In genomic region chr12:3073438-3074255, GRCh38 we compare ENCODE assay signal across 8 cellular contexts. TPM values are rescaled to one million over a fixed set of nuclear protein-coding genes. Genes with fewer than 3 reads are reported as not detected.
A peak's percentile ranks its signal among the peaks of the same experiment; 100 is the strongest.
DNase-seq lines count a peak whose midpoint lies in the region; ATAC-seq and TF ChIP-seq lines count a peak whose summit lies in the region.
"Had no signal": no experiment of that assay in that cellular context is flagged by ENCODE, and none has a peak within 500 bp of the region (broad histone marks: within the 10 kb centered on the region; RNA-seq: fewer than 3 reads in every experiment).

No MANE protein-coding gene starts in this region.

- no peaks in the 10 kb centered on the region for H3K36me3 Mint-ChIP-seq in activated T-helper 17 cell treated with anti-CD3 and anti-CD28 coated beads, Interleukin-2, amount 50 U/mL, for 72 hours (ENCODE audit: low read depth)

- H3K4me1 ChIP-seq in KMS-11 (ENCODE audit: low read depth, poor library complexity, severe bottlenecking) (peaks cover 15% of the 10 kb centered on the region), neuronal stem cell (ENCODE audit: control insufficient read depth in 2 of 2, insufficient read depth in 1 of 2, low read depth in 1 of 2, low read length in 2 of 2) (peaks cover 3 to 8% of the 10 kb centered on the region in 2 donors)

- no peak overlapping the region for H2AK5ac ChIP-seq in neuronal stem cell (ENCODE audit: low read depth, low read length)

- no peak overlapping the region for H4K91ac ChIP-seq in neuronal stem cell (ENCODE audit: low read depth, low read length, poor library complexity)

- peaks cover 2% of the 10 kb centered on the region for H3K79me1 ChIP-seq in neuronal stem cell (ENCODE audit: low read depth, low read length)

- no peak overlapping the region for H3K18ac ChIP-seq in neuronal stem cell (ENCODE audit: low read length)

- H3K27me3 Mint-ChIP-seq in activated T-helper 17 cell treated with anti-CD3 and anti-CD28 coated beads, Interleukin-2, amount 50 U/mL, for 72 hours, result peaks cover 4% of the 10 kb centered on the region

- H3K23ac ChIP-seq in neuronal stem cell (ENCODE audit: low read depth, low read length, poor library complexity), result no peak overlapping the region

- H3K4me3 Mint-ChIP-seq in activated T-helper 17 cell treated with anti-CD3 and anti-CD28 coated beads, Interleukin-2, amount 50 U/mL, for 72 hours, result no peak overlapping the region
- H3K4me3 Mint-ChIP-seq: stimulated activated naive CD8-positive, alpha-beta T cell treated with anti-CD3 and anti-CD28 coated beads, Interleukin-15, Interleukin-2, amounts not matched to agents 100 ng/mL and 50 ng/mL, for 24 hours had no signal

- H3K9me3 Mint-ChIP-seq in activated T-helper 17 cell treated with anti-CD3 and anti-CD28 coated beads, Interleukin-2, amount 50 U/mL, for 72 hours, result no peaks in the 10 kb centered on the region
- H3K9me3 Mint-ChIP-seq: stimulated activated naive CD8-positive, alpha-beta T cell treated with anti-CD3 and anti-CD28 coated beads, Interleukin-15, Interleukin-2, amounts not matched to agents 100 ng/mL and 50 ng/mL, for 24 hours had no signal

- H3K27ac Mint-ChIP-seq in activated T-helper 17 cell treated with anti-CD3 and anti-CD28 coated beads, Interleukin-2, amount 50 U/mL, for 72 hours, result no peak overlapping the region
- H3K27ac Mint-ChIP-seq: stimulated activated naive CD8-positive, alpha-beta T cell treated with anti-CD3 and anti-CD28 coated beads, Interleukin-15, Interleukin-2, amounts not matched to agents 100 ng/mL and 50 ng/mL, for 24 hours had no signal

- H3K4me2 ChIP-seq in KMS-11 (no peak overlapping the region), neuronal stem cell (ENCODE audit: insufficient read depth, low read length, poor library complexity, severe bottlenecking) (no peak overlapping the region)

- H2AFZ ChIP-seq in KMS-11 (ENCODE audit: low read depth) (peak overlapping the region; percentile 78; the same call in 1 of the 2 replicates), neuronal stem cell (ENCODE audit: low read length) (no peak overlapping the region)

- H3K9ac ChIP-seq in KMS-11, result no peak overlapping the region
- H3K9ac ChIP-seq in neuronal stem cell (ENCODE audit: low read depth, low read length, poor library complexity), result no peak overlapping the region

- H3K4me3 ChIP-seq in KMS-11 (IDR thresholded peaks at IDR 0.05; ENCODE audit: insufficient read depth, low read depth, low read length) (no peak overlapping the region), fibroblast of villous mesenchyme (ENCODE audit: low read depth, low read length) (no peak overlapping the region), neuronal stem cell (ENCODE audit: low read length in 2 of 2) (no peak overlapping the region)

- no peak overlapping the region for H2BK120ac ChIP-seq in neuronal stem cell (ENCODE audit: low read depth, low read length)

- peak; percentile 96 for TF ChIP-seq CTCF in GM12874 (IDR thresholded peaks at IDR 0.05; ENCODE audit: insufficient read depth, low read depth, low read length)
- TF ChIP-seq CTCF in KMS-11 (conservative IDR thresholded peaks at IDR 0.05; ENCODE audit: low read depth, low read length), result peak; percentile 92
- peak; percentile 99 for TF ChIP-seq CTCF in fibroblast of villous mesenchyme (IDR thresholded peaks at IDR 0.05; ENCODE audit: insufficient read depth, low read depth, low read length)

- H3K27ac ChIP-seq in KMS-11, result no peak overlapping the region
- H3K27ac ChIP-seq in neuronal stem cell (replicated peaks; ENCODE audit: low read length), result no peak overlapping the region

- no peaks in the 10 kb centered on the region for H3K9me3 ChIP-seq in neuronal stem cell (replicated peaks in 1 of 2; ENCODE audit: control insufficient read depth in 2 of 2, insufficient read depth in 1 of 2, low read depth in 1 of 2, low read length in 2 of 2)

- H2BK12ac ChIP-seq in neuronal stem cell (ENCODE audit: low read length), result no peak overlapping the region

- H3K4ac ChIP-seq in neuronal stem cell (ENCODE audit: low read length), result no peak overlapping the region

- DNase-seq in RPMI8226 (peak; percentile 85), fibroblast of villous mesenchyme (ENCODE audit: low read depth) (peak; percentile 88), neuronal stem cell (ENCODE audit: low spot score) (peak; percentile 81), stromal cell of bone marrow (ENCODE audit: low read depth) (peak; percentile 57)

- H2BK15ac ChIP-seq in neuronal stem cell (ENCODE audit: low read length), result no peak overlapping the region

- peak; percentile 60 for ATAC-seq in activated T-helper 17 cell treated with anti-CD3 and anti-CD28 coated beads, Interleukin-2, amount 50 U/mL, for 72 hours (replicated peaks)

- no CpG with 5 or more reads among the region's 13 CpGs for WGBS in neuronal stem cell (ENCODE audit: extremely low coverage in 2 of 2, insufficient read length in 2 of 2, insufficient replicate concordance in 1 of 2), 2 donors

- H4K20me1 ChIP-seq in KMS-11 (ENCODE audit: insufficient read depth), result no peaks in the 10 kb centered on the region

- H3K36me3 ChIP-seq in KMS-11 (ENCODE audit: insufficient read depth), result no peaks in the 10 kb centered on the region
- no peaks in the 10 kb centered on the region for H3K36me3 ChIP-seq in neuronal stem cell (replicated peaks in 1 of 2; ENCODE audit: control insufficient read depth in 2 of 2, insufficient read depth in 2 of 2, low read length in 2 of 2)

- no peak overlapping the region for H4K8ac ChIP-seq in neuronal stem cell (ENCODE audit: low read depth, low read length)

- H2BK5ac ChIP-seq in neuronal stem cell (ENCODE audit: low read length), result no peak overlapping the region

- no peaks in the 10 kb centered on the region for H3K4me1 Mint-ChIP-seq in activated T-helper 17 cell treated with anti-CD3 and anti-CD28 coated beads, Interleukin-2, amount 50 U/mL, for 72 hours

- H3K14ac ChIP-seq in neuronal stem cell (ENCODE audit: low read length), result no peak overlapping the region

- H3K79me2 ChIP-seq in KMS-11 (ENCODE audit: insufficient read depth, low read depth), result no peaks in the 10 kb centered on the region

- H3K27me3 ChIP-seq in KMS-11 (ENCODE audit: insufficient read depth, low read depth) (no peaks in the 10 kb centered on the region), neuronal stem cell (ENCODE audit: control insufficient read depth in 3 of 3, insufficient read depth in 3 of 3, low read depth in 1 of 3, low read length in 3 of 3) (peaks cover 0 to 23% (median 4%) of the 10 kb centered on the region in 3 experiments)

RNA-seq across cellular contexts. Expression of gene TSPAN9, which starts 3.5 kb away (rescaled TPM):
- total RNA-seq in activated T-helper 17 cell treated with anti-CD3 and anti-CD28 coated beads, Interleukin-2, amount 50 U/mL, for 72 hours, result 1 to 10 TPM in 1 of 2 donors, under 1 TPM in 1; 0.65 to 2.7 TPM
- 41.6 and 76.0 TPM in 2 replicates for total RNA-seq in fibroblast of villous mesenchyme
- 12.5 TPM for polyA plus RNA-seq in neuronal stem cell (2013, experiment 1 of 2)
- 12.5 TPM for polyA plus RNA-seq in neuronal stem cell (2013, experiment 2 of 2)

Comparison
In these comparisons a context has a peak if more than half of its experiments do, and no peak if none do; other contexts are left out.
1. RNA of gene TSPAN9, which starts 3.5 kb away (total RNA-seq): 41.6 to 76.0 TPM in fibroblast of villous mesenchyme; 0.65 to 2.7 TPM in activated T-helper 17 cell treated with anti-CD3 and anti-CD28 coated beads, Interleukin-2, amount 50 U/mL, for 72 hours; every median in the first group is over 10 times any median in the second.
2. Peak in every context shown above with its lines, with median percentiles within 50 percentile points of each other: CTCF ChIP-seq and DNase-seq.